Comparison of ENCODE assay signal across 9 cellular contexts in genomic region chr20:33515569-33516216, GRCh38. TPM values are rescaled to one million over a fixed set of nuclear protein-coding genes. Genes with fewer than 3 reads are reported as not detected.
A peak's percentile ranks its signal among the peaks of the same experiment; 100 is the strongest.
DNase-seq lines count a peak whose midpoint lies in the region; ATAC-seq and TF ChIP-seq lines count a peak whose summit lies in the region.
"Had no signal": no experiment of that assay in that cellular context is flagged by ENCODE, and none has a peak within 500 bp of the region (broad histone marks: within the 10 kb centered on the region; RNA-seq: fewer than 3 reads in every experiment).

No MANE protein-coding gene starts in this region.

- peak; percentile 50 to 66 for TF ChIP-seq CTCF in Caco-2 (IDR thresholded peaks at IDR 0.05; ENCODE audit: insufficient read depth in 1 of 2, low read depth in 1 of 2, low read length in 1 of 2, severe bottlenecking in 1 of 2, unreplicated experiment in 1 of 2)
- TF ChIP-seq CTCF in HFFc6 (IDR thresholded peaks at IDR 0.05): peak; percentile 69
- TF ChIP-seq CTCF in astrocyte of the spinal cord (IDR thresholded peaks at IDR 0.05; ENCODE audit: low read depth, low read length): peak; percentile 35
- TF ChIP-seq CTCF in mesothelial cell of epicardium (IDR thresholded peaks at IDR 0.05; ENCODE audit: unreplicated experiment): no peak

- H3K4me1 Mint-ChIP-seq in Caco-2 (ENCODE audit: low read depth, unreplicated experiment): peaks cover 17% of the 10 kb centered on the region
- peaks cover 26% of the 10 kb centered on the region for H3K4me1 Mint-ChIP-seq in HFFc6 (ENCODE audit: low read depth)
- H3K4me1 Mint-ChIP-seq in mesothelial cell of epicardium: peaks cover 11% of the 10 kb centered on the region
- peaks cover 13 to 15% of the 10 kb centered on the region in 2 donors for H3K4me1 Mint-ChIP-seq in effector memory CD8-positive, alpha-beta T cell (ENCODE audit: low read depth in 2 of 2)

- H3K4me3 ChIP-seq in Caco-2 (ENCODE audit: low read depth, low read length) (no peak overlapping the region), astrocyte of the spinal cord (ENCODE audit: low read depth, low read length) (no peak overlapping the region)

- no peaks in the 10 kb centered on the region for H3K36me3 ChIP-seq in Caco-2 (ENCODE audit: control insufficient read depth, insufficient read depth, low read length)

- CTCF ChIA-PET in Caco-2 (lab: Charles Lee): interaction anchor here (0.6 to 1.0 kb wide), 8 partner anchors 26 to 215 kb away, joined by 3 to 4 read pairs (median 3); partner anchors contain the start of gene CBFA2T2

- H3K27ac Mint-ChIP-seq in Caco-2 (ENCODE audit: unreplicated experiment) (no peak overlapping the region), HFFc6 (no peak overlapping the region), mesothelial cell of epicardium (peak overlapping the region; percentile 30)
- H3K27ac Mint-ChIP-seq in effector memory CD8-positive, alpha-beta T cell: no peak overlapping the region

- ATAC-seq in HG03442 (IDR thresholded peaks at IDR 0.05; ENCODE audit: unreplicated experiment) (no peak), HG03571 (IDR thresholded peaks at IDR 0.05; ENCODE audit: unreplicated experiment) (no peak)
- ATAC-seq in effector memory CD8-positive, alpha-beta T cell (replicated peaks): no peak

- H3K4me3 Mint-ChIP-seq in Caco-2 (ENCODE audit: unreplicated experiment) (no peak overlapping the region), HFFc6 (no peak overlapping the region), mesothelial cell of epicardium (no peak overlapping the region)
- H3K4me3 Mint-ChIP-seq in effector memory CD8-positive, alpha-beta T cell: no peak overlapping the region

- H3K9me3 Mint-ChIP-seq in Caco-2 (ENCODE audit: unreplicated experiment): no peaks in the 10 kb centered on the region
- H3K9me3 Mint-ChIP-seq in HFFc6: no peaks in the 10 kb centered on the region
- H3K9me3 Mint-ChIP-seq in mesothelial cell of epicardium: peaks cover 2% of the 10 kb centered on the region
- no peaks in the 10 kb centered on the region for H3K9me3 Mint-ChIP-seq in effector memory CD8-positive, alpha-beta T cell

- DNase-seq in Caco-2 (no peak), HFFc6 (no peak), astrocyte of the spinal cord (ENCODE audit: low read depth, low spot score) (no peak), mesothelial cell of epicardium (ENCODE audit: low spot score in 2 of 2, unreplicated experiment in 2 of 2) (no peak)
- DNase-seq in effector memory CD8-positive, alpha-beta T cell: no peak
- DNase-seq: DMS53, NCI-H446 treated with DMSO at 0.1 percent for 48 hours had no signal

- H3K27me3 ChIP-seq in Caco-2 (replicated peaks; ENCODE audit: control insufficient read depth, insufficient read depth, low read length): no peaks in the 10 kb centered on the region

- in situ Hi-C loops in astrocyte of the spinal cord (cut with HindIII; ENCODE audit: low sequenced_read_pairs): no loop called here

- peaks cover 13% of the 10 kb centered on the region for H3K4me1 ChIP-seq in Caco-2

- H3K9me3 ChIP-seq in Caco-2: no peaks in the 10 kb centered on the region

- H3K27me3 Mint-ChIP-seq in Caco-2 (ENCODE audit: insufficient read depth, unreplicated experiment) (no peaks in the 10 kb centered on the region), HFFc6 (ENCODE audit: insufficient read depth) (no peaks in the 10 kb centered on the region), mesothelial cell of epicardium (ENCODE audit: low read depth) (no peaks in the 10 kb centered on the region)
- no peaks in the 10 kb centered on the region for H3K27me3 Mint-ChIP-seq in effector memory CD8-positive, alpha-beta T cell

- intact Hi-C loops in Caco-2 (cut with micrococcal nuclease; ENCODE audit: unreplicated experiment): loop anchor here (1.0 kb wide), 1 partner anchor 138 kb away; no protein-coding TSS in a partner anchor

- peaks cover 14% of the 10 kb centered on the region for H3K36me3 Mint-ChIP-seq in Caco-2 (ENCODE audit: insufficient read depth, unreplicated experiment)
- peaks cover under 1% of the 10 kb centered on the region; the same call in 1 of the 2 replicates for H3K36me3 Mint-ChIP-seq in HFFc6 (ENCODE audit: low read depth)
- peaks cover 1% of the 10 kb centered on the region for H3K36me3 Mint-ChIP-seq in mesothelial cell of epicardium
- H3K36me3 Mint-ChIP-seq in effector memory CD8-positive, alpha-beta T cell (ENCODE audit: insufficient read depth): peaks cover 4% of the 10 kb centered on the region

- no TSS peak for BruUV-seq in Caco-2 (replicated peaks; lab: Mats Ljungman, UMichigan)

- POLR2A ChIA-PET in Caco-2 (lab: Charles Lee): interaction anchor here (0.6 kb wide), 2 partner anchors 14 to 147 kb away, joined by 3 to 6 read pairs; no protein-coding TSS in a partner anchor

RNA-seq across cellular contexts. Expression of gene CBFA2T2, which starts 25.8 kb away (rescaled TPM):
- total RNA-seq in Caco-2 (2022): 30.6 and 33.3 TPM in 2 replicates
- total RNA-seq in HFFc6 (2021; fragmentation: NEBNext Ultra II Directional; extraction: Animal tissue kit (Norgen Biotek cat#: 25700)): 1 to 10 TPM; 7.0 to 9.1 (median 8.0) TPM
- 39.7 to 47.2 TPM (median 46.1 TPM) in 3 replicates for total RNA-seq in mesothelial cell of epicardium
